Comparison of ENCODE assay signal across 17 cellular contexts in the genomic region with DNA sequence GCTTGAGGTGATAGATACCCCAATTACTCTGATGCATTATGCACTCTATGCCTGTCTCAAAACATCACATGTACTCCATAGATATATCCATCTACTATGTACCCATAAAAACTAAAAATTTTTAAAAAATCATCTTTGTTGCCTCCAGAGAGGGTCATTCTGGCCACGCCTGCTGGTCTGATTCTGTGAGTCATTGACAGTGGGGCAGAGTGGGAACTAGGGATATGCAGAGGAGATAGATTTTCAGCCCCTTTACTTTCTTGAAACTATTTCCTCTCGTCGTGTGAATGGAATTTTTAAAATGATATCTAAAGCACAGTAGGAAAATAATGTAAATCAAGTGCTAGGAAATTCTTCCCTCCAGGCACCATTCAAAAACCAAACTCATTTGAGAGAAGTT.
DNase-seq lines count a peak whose midpoint lies in the region; ATAC-seq, FAIRE-seq and TF ChIP-seq lines count a peak whose summit lies in the region.
"Had no signal": no experiment of that assay in that cellular context is flagged by ENCODE, and none has a peak within 500 bp of the region (broad histone marks: within the 10 kb centered on the region; RNA-seq: fewer than 3 reads in every experiment).

No MANE protein-coding gene starts in this region.

- no peaks in the 10 kb centered on the region; the same call in 1 of the 2 replicates for H3K9me3 ChIP-seq in AG04450 (ENCODE audit: control insufficient read depth, insufficient read depth, low read length)
- H3K9me3 ChIP-seq: MG63 had no signal

- H3K27me3 ChIP-seq in AG04450 (ENCODE audit: control insufficient read depth, insufficient read depth, low read length) (peaks cover 6% of the 10 kb centered on the region), GM23338 (ENCODE audit: insufficient read depth) (no peaks in the 10 kb centered on the region)
- H3K27me3 ChIP-seq: MG63 had no signal

- FAIRE-seq in HTR-8/SVneo (lab: Jason Lieb, UNC), result no peak
- FAIRE-seq: HepG2 had no signal

- H3K9me3 Mint-ChIP-seq in brain (peaks cover 9 to 22% (median 16%) of the 10 kb centered on the region in 5 experiments), nephron (peaks cover 14% of the 10 kb centered on the region), GM23338 (peaks cover 3% of the 10 kb centered on the region; the same call in 2 of the 3 replicates)

- H3K36me3 Mint-ChIP-seq in brain, result no peaks in the 10 kb centered on the region
- peaks cover 4% of the 10 kb centered on the region for H3K36me3 Mint-ChIP-seq in nephron (ENCODE audit: low read depth)
- H3K36me3 Mint-ChIP-seq in GM23338 (ENCODE audit: low read depth), result no peaks in the 10 kb centered on the region
- H3K36me3 Mint-ChIP-seq: CD14-positive monocyte had no signal

- H3K4me3 ChIP-seq in AG04450 (ENCODE audit: low read depth, low read length) (no peak overlapping the region), GM23338 (no peak overlapping the region)
- H3K4me3 ChIP-seq: MG63 had no signal

- H3K27ac Mint-ChIP-seq in brain, result peak overlapping the region in 3 of 5 experiments; percentile 6 to 57 (median 39)
- H3K27ac Mint-ChIP-seq in nephron, result peak overlapping the region in 2 of 3 experiments; percentile 18 to 75
- no peak overlapping the region for H3K27ac Mint-ChIP-seq in GM23338
- H3K27ac Mint-ChIP-seq: CD14-positive monocyte had no signal

- H3K36me3 ChIP-seq in GM23338 (ENCODE audit: insufficient read depth), result no peaks in the 10 kb centered on the region
- H3K36me3 ChIP-seq: MG63 had no signal

- H2AFZ ChIP-seq in GM23338, result no peak overlapping the region; the same call in 1 of the 2 replicates

- H4K20me1 ChIP-seq in GM23338 (replicated peaks; ENCODE audit: insufficient read depth), result no peaks in the 10 kb centered on the region

- H3K4me2 ChIP-seq in GM23338, result no peak overlapping the region

- ATAC-seq in GM23338 (no peak), GM21717 (IDR thresholded peaks at IDR 0.05; ENCODE audit: unreplicated experiment) (no peak)
- ATAC-seq: HepG2, Panc1 had no signal

- CTCF ChIA-PET in AG04450 (lab: Charles Lee), result no interaction called here

- H3K79me2 ChIP-seq in GM23338 (replicated peaks; ENCODE audit: insufficient read depth), result no peaks in the 10 kb centered on the region

- H3F3A ChIP-seq in GM23338 (replicated peaks; ENCODE audit: low read depth), result no peaks in the 10 kb centered on the region

- no peak overlapping the region for H3K4me3 Mint-ChIP-seq in brain
- H3K4me3 Mint-ChIP-seq in nephron, result no peak overlapping the region
- H3K4me3 Mint-ChIP-seq in GM23338, result no peak overlapping the region
- H3K4me3 Mint-ChIP-seq: CD14-positive monocyte had no signal

- H3K4me1 Mint-ChIP-seq in brain (peaks cover 30% of the 10 kb centered on the region), nephron (peaks cover 23% of the 10 kb centered on the region), GM23338 (no peaks in the 10 kb centered on the region)

- DNase-seq in AG04450 (ENCODE audit: low read depth, low spot score) (no peak), HTR-8/SVneo (ENCODE audit: insufficient read length, low spot score) (peak; percentile 28), GM23338 (ENCODE audit: low spot score) (no peak), middle frontal gyrus (ENCODE audit: extremely low spot score, low spot score) (no peak), hippocampal formation (lab: John Stamatoyannopoulos, UW) (no peak)
- DNase-seq: AML-193, DMS 273 treated with DMSO at 0.1 percent for 48 hours, NCI-H1092 treated with DMSO at 0.1 percent for 48 hours, NCI-H510A treated with DMSO at 0.1 percent for 48 hours, NCI-H82 had no signal

- peaks cover 8% of the 10 kb centered on the region for H3K27me3 Mint-ChIP-seq in brain
- peaks cover 8% of the 10 kb centered on the region for H3K27me3 Mint-ChIP-seq in nephron (ENCODE audit: low read depth)
- peaks cover 1% of the 10 kb centered on the region for H3K27me3 Mint-ChIP-seq in GM23338 (ENCODE audit: insufficient read depth, low read depth, poor library complexity)

- no peaks in the 10 kb centered on the region for H3K4me1 ChIP-seq in GM23338 (ENCODE audit: insufficient read depth)

- POLR2A ChIA-PET in AG04450 (lab: Yijun Ruan, JAX), result no interaction called here

- H3K27ac ChIP-seq in AG04450 (ENCODE audit: low read depth, low read length) (peak overlapping the region; percentile 31), GM23338 (ENCODE audit: low read depth) (no peak overlapping the region)

- H3K9me2 ChIP-seq in GM23338 (ENCODE audit: insufficient read depth), result peaks cover 14% of the 10 kb centered on the region; the same call in 1 of the 2 replicates

- TF ChIP-seq CTCF in AG04450 (IDR thresholded peaks at IDR 0.05; ENCODE audit: low read depth, low read length) (no peak), brain (conservative IDR thresholded peaks at IDR 0.05) (no peak), nephron (IDR thresholded peaks at IDR 0.05; ENCODE audit: unreplicated experiment in 3 of 3) (no peak), GM23338 (conservative IDR thresholded peaks at IDR 0.05; ENCODE audit: low read depth in 2 of 2) (no peak)

TF ChIP-seq in GM23338, 12 proteins besides CTCF, POLR2A, EP300 and RAD21 (continues in another document):
- TF ChIP-seq EZH2phosphoT487 (IDR thresholded peaks at IDR 0.05; ENCODE audit: unreplicated experiment) (no peak), ZNF114 (CRISPR knock-in tag; IDR thresholded peaks at IDR 0.05) (no peak), REST (IDR thresholded peaks at IDR 0.05; ENCODE audit: unreplicated experiment) (no peak), EZH2 (IDR thresholded peaks at IDR 0.05; ENCODE audit: low read depth, unreplicated experiment) (no peak), ZNF331 (CRISPR knock-in tag; IDR thresholded peaks at IDR 0.05; ENCODE audit: low read depth) (no peak), STAT1 (IDR thresholded peaks at IDR 0.05; ENCODE audit: unreplicated experiment) (no peak)
- TF ChIP-seq, protein P1, sequence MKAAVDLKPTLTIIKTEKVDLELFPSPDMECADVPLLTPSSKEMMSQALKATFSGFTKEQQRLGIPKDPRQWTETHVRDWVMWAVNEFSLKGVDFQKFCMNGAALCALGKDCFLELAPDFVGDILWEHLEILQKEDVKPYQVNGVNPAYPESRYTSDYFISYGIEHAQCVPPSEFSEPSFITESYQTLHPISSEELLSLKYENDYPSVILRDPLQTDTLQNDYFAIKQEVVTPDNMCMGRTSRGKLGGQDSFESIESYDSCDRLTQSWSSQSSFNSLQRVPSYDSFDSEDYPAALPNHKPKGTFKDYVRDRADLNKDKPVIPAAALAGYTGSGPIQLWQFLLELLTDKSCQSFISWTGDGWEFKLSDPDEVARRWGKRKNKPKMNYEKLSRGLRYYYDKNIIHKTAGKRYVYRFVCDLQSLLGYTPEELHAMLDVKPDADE (IDR thresholded peaks at IDR 0.05), result no peak
